1 cellular context compared by ENCODE assay signal in genomic region chr2:112584134-112584890, GRCh38.
TF ChIP-seq lines count a peak whose summit lies in the region.

Gene CHCHD5, plus strand, starts transcription at chr2:112584609. Its CDS starts 39 bp downstream, at chr2:112584648.

TF ChIP-seq in HepG2, 621 proteins besides CTCF, POLR2A, EP300 and RAD21 (continued from another document and continues in another):
- TF ChIP-seq TRAFD1 (CRISPR knock-in tag; IDR thresholded peaks at IDR 0.05; ENCODE audit: borderline replicate concordance) (0 out of 2 replicates have a peak, but pooled peaks have one; percentile 12), ZNF776 (CRISPR knock-in tag; IDR thresholded peaks at IDR 0.05) (peak; percentile 69), HMG20A (CRISPR knock-in tag; IDR thresholded peaks at IDR 0.05; ENCODE audit: borderline replicate concordance) (no peak), NCOA1 (CRISPR knock-in tag; IDR thresholded peaks at IDR 0.05) (peak; percentile 89; the same call in 1 of the 2 replicates), TCF7 (IDR thresholded peaks at IDR 0.05; ENCODE audit: low read depth) (no peak), ZNF451 (CRISPR knock-in tag; IDR thresholded peaks at IDR 0.05) (no peak; the same call in none of the 2 replicates), CAMTA2 (CRISPR knock-in tag; IDR thresholded peaks at IDR 0.05; ENCODE audit: borderline replicate concordance) (no peak), KDM5B (CRISPR knock-in tag; IDR thresholded peaks at IDR 0.05; ENCODE audit: borderline replicate concordance) (peak; percentile 80; the same call in 1 of the 2 replicates), ZNF549 (CRISPR knock-in tag; IDR thresholded peaks at IDR 0.05) (no peak), ATF5 (CRISPR knock-in tag; IDR thresholded peaks at IDR 0.05; ENCODE audit: low read depth) (no peak), ZNF883 (CRISPR knock-in tag; IDR thresholded peaks at IDR 0.05; ENCODE audit: not compliant biosample characterization) (no peak), ZBTB14 (CRISPR knock-in tag; IDR thresholded peaks at IDR 0.05) (no peak), RCOR2 (CRISPR knock-in tag; IDR thresholded peaks at IDR 0.05) (peak; percentile 53), ERF (CRISPR knock-in tag; IDR thresholded peaks at IDR 0.05) (peak; percentile 75), PAX8 (CRISPR knock-in tag; IDR thresholded peaks at IDR 0.05; ENCODE audit: borderline replicate concordance) (no peak), MZF1 (CRISPR knock-in tag; IDR thresholded peaks at IDR 0.05; ENCODE audit: borderline replicate concordance) (0 out of 2 replicates have a peak, but pooled peaks have one; percentile 17), ZNF691 (CRISPR knock-in tag; IDR thresholded peaks at IDR 0.05; ENCODE audit: borderline replicate concordance, low read depth) (0 out of 2 replicates have a peak, but pooled peaks have one; percentile 44), RORA (CRISPR knock-in tag; IDR thresholded peaks at IDR 0.05) (no peak), ZNF552 (CRISPR knock-in tag; IDR thresholded peaks at IDR 0.05; ENCODE audit: borderline replicate concordance) (0 out of 2 replicates have a peak, but pooled peaks have one; percentile 85), BCL6 (CRISPR knock-in tag; IDR thresholded peaks at IDR 0.05) (no peak; the same call in 1 of the 2 replicates), ZNF510 (CRISPR knock-in tag; IDR thresholded peaks at IDR 0.05; ENCODE audit: low read depth) (0 out of 2 replicates have a peak, but pooled peaks have one; percentile 30), RBM39 (IDR thresholded peaks at IDR 0.05; ENCODE audit: low read depth, low read length, poor library complexity, severe bottlenecking) (peak; percentile 97), ARID4A (CRISPR knock-in tag; IDR thresholded peaks at IDR 0.05; ENCODE audit: borderline replicate concordance) (peak; percentile 97), HNRNPLL (IDR thresholded peaks at IDR 0.05; ENCODE audit: low read depth, low read length, poor library complexity, severe bottlenecking) (peak; percentile 69), ZBTB10 (CRISPR knock-in tag; IDR thresholded peaks at IDR 0.05; ENCODE audit: borderline replicate concordance) (0 out of 2 replicates have a peak, but pooled peaks have one; percentile 12), DZIP1 (CRISPR knock-in tag; IDR thresholded peaks at IDR 0.05) (peak; percentile 90; the same call in 1 of the 2 replicates), LRRFIP1 (CRISPR knock-in tag; conservative IDR thresholded peaks at IDR 0.05) (peak; percentile 55; the same call in 1 of the 2 replicates), FIP1L1 (IDR thresholded peaks at IDR 0.05; ENCODE audit: borderline replicate concordance, insufficient read depth, low read depth, low read length) (peak; percentile 30; the same call in 1 of the 2 replicates), MIXL1 (CRISPR knock-in tag; IDR thresholded peaks at IDR 0.05) (peak; percentile 79; the same call in 1 of the 2 replicates), BRD4 (CRISPR knock-in tag; IDR thresholded peaks at IDR 0.05) (peak; percentile 99), SSRP1 (CRISPR knock-in tag; IDR thresholded peaks at IDR 0.05) (peak; percentile 73; the same call in 1 of the 2 replicates), MED8 (CRISPR knock-in tag; IDR thresholded peaks at IDR 0.05; ENCODE audit: insufficient replicate concordance) (peak; percentile 71), HMGXB3 (CRISPR knock-in tag; IDR thresholded peaks at IDR 0.05; ENCODE audit: borderline replicate concordance) (peak; percentile 73; the same call in 1 of the 2 replicates), NFE2 (CRISPR knock-in tag; IDR thresholded peaks at IDR 0.05) (no peak), ZBTB42 (CRISPR knock-in tag; IDR thresholded peaks at IDR 0.05) (no peak; the same call in 1 of the 2 replicates), STAG1 (CRISPR knock-in tag; IDR thresholded peaks at IDR 0.05) (peak; percentile 11; the same call in 1 of the 2 replicates)
